8 cellular contexts compared by ENCODE assay signal in genomic region chr6:44431118-44431725, GRCh38. TPM values are rescaled to one million over a fixed set of nuclear protein-coding genes. Genes with fewer than 3 reads are reported as not detected.
DNase-seq lines count a peak whose midpoint lies in the region; ATAC-seq, FAIRE-seq and TF ChIP-seq lines count a peak whose summit lies in the region.

No MANE protein-coding gene starts in this region.

- H3K4me1 ChIP-seq in left lung, result no peaks in the 10 kb centered on the region
- H3K4me1 ChIP-seq in suprapubic skin, result peaks cover 15% of the 10 kb centered on the region

- H3K36me3 ChIP-seq in left lung (peaks cover 0 to 73% of the 10 kb centered on the region in 2 donors), suprapubic skin (peaks cover 39% of the 10 kb centered on the region)

- FAIRE-seq in A204.1 (lab: Jason Lieb, UNC) (peak; percentile 93), G401.6 (lab: Jason Lieb, UNC) (peak; percentile 95)

- H3K9me3 ChIP-seq in left lung, result no peaks in the 10 kb centered on the region
- no peaks in the 10 kb centered on the region for H3K9me3 ChIP-seq in suprapubic skin

- peak; percentile 37 for DNase-seq in LNCaP clone FGC (ENCODE audit: low read depth)
- DNase-seq in SKM-1 treated with dmso at 0.1 percent for 144 hours (lab: John Stamatoyannopoulos, UW; ENCODE audit: unreplicated experiment), result peak; percentile 49
- peak; percentile 33 for DNase-seq in cerebellum (ENCODE audit: low spot score)
- no peak for DNase-seq in left lung
- no peak for DNase-seq in suprapubic skin (ENCODE audit: low spot score in 2 of 2)
- no peak for DNase-seq in NCI-H774 (lab: John Stamatoyannopoulos, UW)

- TF ChIP-seq CTCF in LNCaP clone FGC (IDR thresholded peaks at IDR 0.05; ENCODE audit: control insufficient read depth, extremely low read depth, insufficient read depth) (peak; percentile 77), left lung (IDR thresholded peaks at IDR 0.05) (peak; percentile 44 to 62), suprapubic skin (IDR thresholded peaks at IDR 0.05) (peak; percentile 36 to 45)

- TF ChIP-seq EP300 in suprapubic skin (IDR thresholded peaks at IDR 0.05), result no peak

- no peaks in the 10 kb centered on the region for H3K27me3 ChIP-seq in left lung
- no peaks in the 10 kb centered on the region for H3K27me3 ChIP-seq in suprapubic skin

- H3K4me3 ChIP-seq in LNCaP clone FGC (ENCODE audit: low read depth, low read length), result no peak overlapping the region
- no peak overlapping the region for H3K4me3 ChIP-seq in left lung
- no peak overlapping the region for H3K4me3 ChIP-seq in suprapubic skin

- H3K27ac ChIP-seq in left lung (no peak overlapping the region), suprapubic skin (peak overlapping the region; percentile 28)

- intact Hi-C loops in left lung (cut with DNase I), result no loop called here

- 86% methylated on average over 1 of the region's 1 CpG for WGBS in suprapubic skin

- ATAC-seq in left lung, result peak; percentile 87

- no peak for TF ChIP-seq POLR2A in suprapubic skin (IDR thresholded peaks at IDR 0.05)

RNA-seq across cellular contexts. Expression of gene CDC5L, which starts 43.7 kb away (rescaled TPM):
- total RNA-seq in cerebellum (26.9 TPM), left lung (10 to 100 TPM; 16.5 to 17.3 TPM), suprapubic skin (10 to 100 TPM; 12.3 to 16.6 (median 15.4) TPM)

Comparison
In these comparisons a context has a peak if more than half of its experiments do, and no peak if none do; other contexts are left out.
1. DNase-seq: peak in LNCaP clone FGC (single experiment), SKM-1 treated with dmso at 0.1 percent for 144 hours (single experiment) and cerebellum (single experiment); none in left lung (0 of 2), suprapubic skin (0 of 2) and NCI-H774 (single experiment).
2. Peak in every context shown above with its lines, with median percentiles within 50 percentile points of each other: CTCF ChIP-seq.